Comparison of ENCODE assay signal across 13 cellular contexts in the genomic region with DNA sequence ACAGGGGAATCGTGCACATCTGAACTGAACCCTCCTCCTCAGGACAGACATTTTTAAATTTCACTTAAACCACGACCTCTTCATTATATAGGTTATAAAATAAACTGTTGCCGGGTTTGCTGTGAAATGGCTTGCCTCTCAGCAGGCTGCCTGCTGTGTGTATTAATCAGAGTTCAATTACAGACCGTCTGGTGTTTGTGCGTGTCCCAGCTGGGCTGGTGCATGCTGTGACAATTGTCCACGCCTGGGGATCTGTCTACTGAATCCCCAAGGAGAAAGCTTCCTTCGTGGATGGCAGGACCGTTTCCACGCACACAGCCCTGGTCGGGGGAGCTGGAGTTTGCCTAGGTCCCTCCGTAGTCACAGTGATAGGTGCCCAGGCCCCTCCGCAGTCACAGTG.
"Had no signal": no experiment of that assay in that cellular context is flagged by ENCODE, and none has a peak within 500 bp of the region (broad histone marks: within the 10 kb centered on the region; RNA-seq: fewer than 3 reads in every experiment).

No MANE protein-coding gene starts in this region.

- H3K9me3 Mint-ChIP-seq: activated naive CD4-positive, alpha-beta T cell treated with anti-CD3 and anti-CD28 coated beads for 36 hours; immature natural killer cell had no signal

- H3K27ac Mint-ChIP-seq: activated CD8-positive, alpha-beta T cell treated with anti-CD3 and anti-CD28 coated beads for 36 hours; activated naive CD4-positive, alpha-beta T cell treated with anti-CD3 and anti-CD28 coated beads for 36 hours; immature natural killer cell; mesothelial cell of epicardium had no signal

- DNase-seq: activated CD8-positive, alpha-beta T cell treated with anti-CD3 and anti-CD28 coated beads for 36 hours; activated naive CD4-positive, alpha-beta T cell treated with anti-CD3 and anti-CD28 coated beads for 36 hours; esophagus squamous epithelium; foreskin fibroblast; immature natural killer cell; left cardiac atrium; lower lobe of right lung; nucleus accumbens; stimulated activated CD4-positive, alpha-beta T cell treated with anti-CD3 and anti-CD28 coated beads, Interleukin-2, amount 100 ng/mL, for 24 hours; stimulated activated naive B cell treated with anti-CD40 and anti-IgM and Interleukin-4, amounts not matched to agents 10 μg/mL and 1 μg/mL and 100 μg/mL, for 72 hours; transverse colon had no signal

- H3K4me3 Mint-ChIP-seq: activated CD8-positive, alpha-beta T cell treated with anti-CD3 and anti-CD28 coated beads for 36 hours; activated naive CD4-positive, alpha-beta T cell treated with anti-CD3 and anti-CD28 coated beads for 36 hours; immature natural killer cell; mesothelial cell of epicardium; stimulated activated naive B cell treated with anti-CD40 and anti-IgM and Interleukin-4, amounts not matched to agents 10 μg/mL and 1 μg/mL and 100 μg/mL, for 72 hours had no signal

- H3K36me3 Mint-ChIP-seq: immature natural killer cell, mesothelial cell of epicardium had no signal

- H3K4me1 Mint-ChIP-seq: immature natural killer cell, mesothelial cell of epicardium had no signal

- H3K36me3 ChIP-seq: esophagus squamous epithelium, lower lobe of right lung, transverse colon had no signal

- H3K27me3 ChIP-seq: esophagus squamous epithelium, transverse colon had no signal

- H3K4me3 ChIP-seq: esophagus squamous epithelium, lower lobe of right lung, transverse colon had no signal

- H3K9me3 ChIP-seq: esophagus squamous epithelium, lower lobe of right lung, transverse colon had no signal

- ATAC-seq: activated CD8-positive, alpha-beta T cell treated with anti-CD3 and anti-CD28 coated beads for 36 hours; left cardiac atrium; lower lobe of right lung; sciatic nerve; stimulated activated naive B cell treated with anti-CD40 and anti-IgM and Interleukin-4, amounts not matched to agents 10 μg/mL and 1 μg/mL and 100 μg/mL, for 72 hours had no signal

- H3K27ac ChIP-seq: esophagus squamous epithelium, lower lobe of right lung, transverse colon had no signal
